Comparison of ENCODE assay signal across 22 cellular contexts in the genomic region with DNA sequence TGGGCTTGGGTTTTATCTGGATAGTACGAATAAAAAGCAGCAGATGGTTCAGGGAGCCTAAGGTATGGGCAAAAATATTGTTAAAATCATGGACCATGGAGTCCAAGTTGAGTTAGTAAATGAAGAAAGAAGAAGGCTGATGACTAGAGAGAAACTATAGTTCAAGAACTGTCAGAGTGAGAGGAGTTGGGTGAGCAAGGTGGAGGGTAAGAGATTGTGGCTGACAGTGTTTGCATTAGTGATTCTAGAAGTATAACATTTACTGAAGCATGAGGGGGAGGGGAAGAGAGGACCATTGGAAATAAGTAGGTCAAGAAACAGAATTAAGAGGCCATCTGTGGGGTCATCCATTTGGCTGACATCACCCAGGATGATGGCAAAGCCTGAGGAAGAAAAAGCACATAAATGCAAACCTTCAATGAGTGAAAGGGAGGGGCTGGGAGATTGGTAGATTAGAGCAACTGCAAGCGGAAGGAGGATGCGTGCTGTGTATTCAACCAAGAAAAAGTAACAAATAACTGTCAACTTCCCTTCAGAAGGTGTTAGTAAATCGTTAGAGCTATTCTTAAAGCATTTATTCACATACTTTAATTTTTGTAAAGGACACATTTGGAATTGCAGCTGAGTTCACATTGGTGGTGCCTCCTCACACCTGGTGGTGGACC.
DNase-seq lines count a peak whose midpoint lies in the region; ATAC-seq and TF ChIP-seq lines count a peak whose summit lies in the region.
"Had no signal": no experiment of that assay in that cellular context is flagged by ENCODE, and none has a peak within 500 bp of the region (broad histone marks: within the 10 kb centered on the region; RNA-seq: fewer than 3 reads in every experiment).

No MANE protein-coding gene starts in this region.

- no peak for TF ChIP-seq POLR2A in heart left ventricle (IDR thresholded peaks at IDR 0.05)

- no peak overlapping the region for H2AFZ ChIP-seq in OCI-LY1 (ENCODE audit: low read length)
- H2AFZ ChIP-seq: GM23338, PC-9 had no signal

- no peak overlapping the region for H3K9ac ChIP-seq in OCI-LY1 (ENCODE audit: low read length)

- no peaks in the 10 kb centered on the region for H3K9me2 ChIP-seq in OCI-LY1 (ENCODE audit: low read depth, low read length)

- peaks cover 12% of the 10 kb centered on the region for H3K4me1 ChIP-seq in OCI-LY1 (ENCODE audit: insufficient read depth, low read length, severe bottlenecking)
- H3K4me1 ChIP-seq in heart left ventricle = no peaks in the 10 kb centered on the region
- no peaks in the 10 kb centered on the region for H3K4me1 ChIP-seq in BE2C
- H3K4me1 ChIP-seq: A549 had no signal

- H3K4me2 ChIP-seq in OCI-LY1 (ENCODE audit: low read length) = no peak overlapping the region
- H3K4me2 ChIP-seq: A549, GM23338, PC-9 had no signal

- no peaks in the 10 kb centered on the region for H3K36me3 ChIP-seq in OCI-LY1 (ENCODE audit: insufficient read depth, low read length)
- no peaks in the 10 kb centered on the region for H3K36me3 ChIP-seq in heart left ventricle
- no peaks in the 10 kb centered on the region for H3K36me3 ChIP-seq in BE2C

- WGBS in heart left ventricle, 4 donors = 82 to 96% (median 87%) methylated on average over 4 of the region's 4 CpGs

- H3F3A ChIP-seq in OCI-LY1 (ENCODE audit: insufficient read depth, low read length) = no peaks in the 10 kb centered on the region

- H3K27ac ChIP-seq in OCI-LY1 (ENCODE audit: low read depth, low read length, poor library complexity, severe bottlenecking) (peak overlapping the region; percentile 30), heart left ventricle (no peak overlapping the region)
- H3K27ac ChIP-seq: A549, PC-9 had no signal

- intact Hi-C loops in heart left ventricle (cut with DNase I) = no loop called here

- ATAC-seq in GM18519 (IDR thresholded peaks at IDR 0.05; ENCODE audit: low FRiP score, unreplicated experiment) = peak; percentile 70
- ATAC-seq in HG02885 (IDR thresholded peaks at IDR 0.05; ENCODE audit: poor library complexity, unreplicated experiment) = peak; percentile 76
- no peak for ATAC-seq in heart left ventricle
- ATAC-seq: A549, GM23338, T-cell had no signal

- H4K20me1 ChIP-seq in OCI-LY1 (ENCODE audit: insufficient read depth, low read length) = no peaks in the 10 kb centered on the region

- no peak overlapping the region for H3K4me3 ChIP-seq in OCI-LY1 (ENCODE audit: low read depth, low read length, poor library complexity, severe bottlenecking)
- H3K4me3 ChIP-seq in heart left ventricle = no peak overlapping the region
- no peak overlapping the region for H3K4me3 ChIP-seq in BE2C (ENCODE audit: low read depth, low read length)
- H3K4me3 ChIP-seq: A549, GM23338, PC-9 had no signal

- no peak for TF ChIP-seq CTCF in OCI-LY1 (IDR thresholded peaks at IDR 0.05; ENCODE audit: low read length)
- no peak for TF ChIP-seq CTCF in heart left ventricle (IDR thresholded peaks at IDR 0.05)
- no peak for TF ChIP-seq CTCF in BE2C (IDR thresholded peaks at IDR 0.05; ENCODE audit: low read depth, low read length)

- no peaks in the 10 kb centered on the region for H3K79me2 ChIP-seq in OCI-LY1 (ENCODE audit: insufficient read depth, low read length)

- H3K27me3 ChIP-seq in OCI-LY1 (ENCODE audit: insufficient read depth, low read length) (no peaks in the 10 kb centered on the region), heart left ventricle (peaks cover 0 to 6% (median 0%) of the 10 kb centered on the region in 9 donors), BE2C (no peaks in the 10 kb centered on the region)

- H3K9me3 ChIP-seq in OCI-LY1 (ENCODE audit: low read length) (no peaks in the 10 kb centered on the region), heart left ventricle (no peaks in the 10 kb centered on the region), BE2C (no peaks in the 10 kb centered on the region)
- H3K9me3 ChIP-seq: A549 had no signal

- no peak for DNase-seq in heart left ventricle
- no peak for DNase-seq in superior temporal gyrus (ENCODE audit: extremely low spot score)
- no peak for DNase-seq in kidney tubule cell (ENCODE audit: low spot score)
- no peak for DNase-seq in BE2C
- DNase-seq: AML-193, Calu3, DND-41, H9, HFFc6, NCI-H2029, NCI-H446, NCI-H524 treated with DMSO at 0.1 percent for 48 hours, NCI-H774, PC-9, Right ventricle myocardium superior, RPMI8226, T-cell had no signal

Comparison
In these comparisons a context has a peak if more than half of its experiments do, and no peak if none do; other contexts are left out.
1. ATAC-seq: peak in GM18519 (single experiment) and HG02885 (single experiment); none in heart left ventricle (0 of 4).